Comparison of ENCODE assay signal across 1 cellular context in the genomic region with DNA sequence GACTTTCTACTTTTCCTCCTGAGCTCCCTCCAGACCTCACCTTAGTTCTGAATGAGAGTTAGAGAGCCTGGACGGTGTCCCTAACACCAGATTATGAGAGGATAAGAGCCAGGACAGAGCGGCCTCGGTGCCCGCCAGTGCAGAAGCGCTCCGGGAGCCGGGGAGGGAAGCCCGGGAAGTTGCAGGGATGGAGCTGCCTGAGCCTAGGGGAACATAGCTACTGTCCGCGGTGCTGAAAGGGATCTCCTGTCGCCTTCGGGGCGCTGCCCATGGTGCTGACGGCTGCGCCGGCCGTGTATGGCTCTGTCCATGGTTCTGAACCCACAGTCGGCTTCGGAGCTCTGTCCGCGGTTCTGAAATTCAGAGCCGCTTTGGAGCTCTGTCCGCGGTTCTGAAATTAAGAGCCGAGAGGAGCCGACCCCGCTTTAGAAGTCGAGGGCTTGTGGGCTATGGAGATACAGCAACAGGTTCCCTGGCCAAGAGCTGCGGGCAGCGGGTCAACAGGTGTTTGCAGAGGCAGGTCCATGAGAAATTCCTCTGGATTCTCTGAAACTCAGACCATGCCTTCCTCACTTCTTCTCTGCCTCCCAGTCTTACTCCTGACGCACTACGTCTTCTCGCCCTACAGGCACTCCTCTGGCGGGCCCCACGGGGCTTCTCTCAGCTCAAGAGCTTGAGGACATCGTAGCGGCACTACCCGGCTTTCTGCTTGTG.
TF ChIP-seq lines count a peak whose summit lies in the region.

No MANE protein-coding gene starts in this region.

TF ChIP-seq in HepG2, 621 proteins besides CTCF, POLR2A, EP300 and RAD21 (continued from another document and continues in another):
- peak; percentile 99 for TF ChIP-seq THAP7 (CRISPR knock-in tag; IDR thresholded peaks at IDR 0.05)
- peak; percentile 100 for TF ChIP-seq ZBTB3 (CRISPR knock-in tag; IDR thresholded peaks at IDR 0.05; ENCODE audit: borderline replicate concordance, low read depth)
- peak; percentile 100 for TF ChIP-seq HNF1B (CRISPR knock-in tag; IDR thresholded peaks at IDR 0.05)
- TF ChIP-seq JUND (CRISPR knock-in tag; IDR thresholded peaks at IDR 0.05): peak; percentile 100
- TF ChIP-seq DNMT1 (CRISPR knock-in tag; IDR thresholded peaks at IDR 0.05): peak; percentile 100
- no peak for TF ChIP-seq ARNT (IDR thresholded peaks at IDR 0.05)
- peak; percentile 100 for TF ChIP-seq MXD1 (CRISPR knock-in tag; IDR thresholded peaks at IDR 0.05)
- TF ChIP-seq BRF2 (CRISPR knock-in tag; IDR thresholded peaks at IDR 0.05): peak; percentile 100
- peak; percentile 100 for TF ChIP-seq ZNF546 (CRISPR knock-in tag; conservative IDR thresholded peaks at IDR 0.05)
- peak; percentile 100 for TF ChIP-seq ZNF883 (CRISPR knock-in tag; IDR thresholded peaks at IDR 0.05; ENCODE audit: not compliant biosample characterization)
- TF ChIP-seq POGZ (CRISPR knock-in tag; IDR thresholded peaks at IDR 0.05): peak; percentile 99
- peak; percentile 100 for TF ChIP-seq PHF5A (CRISPR knock-in tag; IDR thresholded peaks at IDR 0.05; ENCODE audit: low read depth, unreplicated experiment)
- TF ChIP-seq GABPB1 (CRISPR knock-in tag; IDR thresholded peaks at IDR 0.05): peak; percentile 95
- peak; percentile 100 for TF ChIP-seq ZNF12 (CRISPR knock-in tag; IDR thresholded peaks at IDR 0.05)
- TF ChIP-seq ZFY (CRISPR knock-in tag; IDR thresholded peaks at IDR 0.05): peak; percentile 99
- peak; percentile 100 for TF ChIP-seq ZNF10 (CRISPR knock-in tag; IDR thresholded peaks at IDR 0.05; ENCODE audit: borderline replicate concordance, low read depth)
- peak; percentile 100 for TF ChIP-seq ARHGAP35 (CRISPR knock-in tag; IDR thresholded peaks at IDR 0.05; ENCODE audit: borderline replicate concordance)
- peak; percentile 100 for TF ChIP-seq ZNF746 (CRISPR knock-in tag; IDR thresholded peaks at IDR 0.05)
- peak; percentile 100 for TF ChIP-seq ZBTB49 (CRISPR knock-in tag; IDR thresholded peaks at IDR 0.05; ENCODE audit: borderline replicate concordance)
- TF ChIP-seq ARNT2 (CRISPR knock-in tag; IDR thresholded peaks at IDR 0.05; ENCODE audit: low read depth): peak; percentile 100
- peak; percentile 100 for TF ChIP-seq SMYD3 (CRISPR knock-in tag; IDR thresholded peaks at IDR 0.05)
- peak; percentile 100 for TF ChIP-seq KLF9 (CRISPR knock-in tag; IDR thresholded peaks at IDR 0.05; ENCODE audit: low read depth)
- TF ChIP-seq GATAD1 (CRISPR knock-in tag; IDR thresholded peaks at IDR 0.05): peak; percentile 97
- peak; percentile 100 for TF ChIP-seq MTF2 (CRISPR knock-in tag; IDR thresholded peaks at IDR 0.05; ENCODE audit: borderline replicate concordance)
- peak; percentile 100 for TF ChIP-seq ZNF557 (CRISPR knock-in tag; IDR thresholded peaks at IDR 0.05)
- TF ChIP-seq ZNF839 (CRISPR knock-in tag; IDR thresholded peaks at IDR 0.05; ENCODE audit: borderline replicate concordance): peak; percentile 100
- TF ChIP-seq, protein P1, sequence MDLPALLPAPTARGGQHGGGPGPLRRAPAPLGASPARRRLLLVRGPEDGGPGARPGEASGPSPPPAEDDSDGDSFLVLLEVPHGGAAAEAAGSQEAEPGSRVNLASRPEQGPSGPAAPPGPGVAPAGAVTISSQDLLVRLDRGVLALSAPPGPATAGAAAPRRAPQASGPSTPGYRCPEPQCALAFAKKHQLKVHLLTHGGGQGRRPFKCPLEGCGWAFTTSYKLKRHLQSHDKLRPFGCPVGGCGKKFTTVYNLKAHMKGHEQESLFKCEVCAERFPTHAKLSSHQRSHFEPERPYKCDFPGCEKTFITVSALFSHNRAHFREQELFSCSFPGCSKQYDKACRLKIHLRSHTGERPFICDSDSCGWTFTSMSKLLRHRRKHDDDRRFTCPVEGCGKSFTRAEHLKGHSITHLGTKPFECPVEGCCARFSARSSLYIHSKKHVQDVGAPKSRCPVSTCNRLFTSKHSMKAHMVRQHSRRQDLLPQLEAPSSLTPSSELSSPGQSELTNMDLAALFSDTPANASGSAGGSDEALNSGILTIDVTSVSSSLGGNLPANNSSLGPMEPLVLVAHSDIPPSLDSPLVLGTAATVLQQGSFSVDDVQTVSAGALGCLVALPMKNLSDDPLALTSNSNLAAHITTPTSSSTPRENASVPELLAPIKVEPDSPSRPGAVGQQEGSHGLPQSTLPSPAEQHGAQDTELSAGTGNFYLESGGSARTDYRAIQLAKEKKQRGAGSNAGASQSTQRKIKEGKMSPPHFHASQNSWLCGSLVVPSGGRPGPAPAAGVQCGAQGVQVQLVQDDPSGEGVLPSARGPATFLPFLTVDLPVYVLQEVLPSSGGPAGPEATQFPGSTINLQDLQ (CRISPR knock-in tag; IDR thresholded peaks at IDR 0.05): peak; percentile 100
- peak; percentile 100 for TF ChIP-seq ZBTB7B (CRISPR knock-in tag; IDR thresholded peaks at IDR 0.05)
- TF ChIP-seq, protein P2, sequence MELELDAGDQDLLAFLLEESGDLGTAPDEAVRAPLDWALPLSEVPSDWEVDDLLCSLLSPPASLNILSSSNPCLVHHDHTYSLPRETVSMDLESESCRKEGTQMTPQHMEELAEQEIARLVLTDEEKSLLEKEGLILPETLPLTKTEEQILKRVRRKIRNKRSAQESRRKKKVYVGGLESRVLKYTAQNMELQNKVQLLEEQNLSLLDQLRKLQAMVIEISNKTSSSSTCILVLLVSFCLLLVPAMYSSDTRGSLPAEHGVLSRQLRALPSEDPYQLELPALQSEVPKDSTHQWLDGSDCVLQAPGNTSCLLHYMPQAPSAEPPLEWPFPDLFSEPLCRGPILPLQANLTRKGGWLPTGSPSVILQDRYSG (CRISPR knock-in tag; IDR thresholded peaks at IDR 0.05): peak; percentile 100
- peak; percentile 100 for TF ChIP-seq ZNF740 (CRISPR knock-in tag; IDR thresholded peaks at IDR 0.05)
- peak; percentile 100 for TF ChIP-seq KAT7 (CRISPR knock-in tag; IDR thresholded peaks at IDR 0.05; ENCODE audit: borderline replicate concordance)
- TF ChIP-seq ZNF337 (CRISPR knock-in tag; IDR thresholded peaks at IDR 0.05; ENCODE audit: borderline replicate concordance, low read depth): peak; percentile 100
- TF ChIP-seq IRX3 (CRISPR knock-in tag; IDR thresholded peaks at IDR 0.05; ENCODE audit: borderline replicate concordance, low read depth): peak; percentile 100
- peak; percentile 99 for TF ChIP-seq ZSCAN22 (CRISPR knock-in tag; IDR thresholded peaks at IDR 0.05)
- TF ChIP-seq KIAA2018 (CRISPR knock-in tag; IDR thresholded peaks at IDR 0.05; ENCODE audit: borderline replicate concordance): peak; percentile 100
- TF ChIP-seq MXD4 (CRISPR knock-in tag; IDR thresholded peaks at IDR 0.05): peak; percentile 100
- peak; percentile 100 for TF ChIP-seq ZNF644 (CRISPR knock-in tag; IDR thresholded peaks at IDR 0.05; ENCODE audit: low read depth)
- TF ChIP-seq SP4 (CRISPR knock-in tag; IDR thresholded peaks at IDR 0.05): peak; percentile 100
- TF ChIP-seq HOXA3 (CRISPR knock-in tag; IDR thresholded peaks at IDR 0.05): peak; percentile 100
- peak; percentile 100 for TF ChIP-seq MEF2D (CRISPR knock-in tag; IDR thresholded peaks at IDR 0.05)
- TF ChIP-seq HNRNPK (IDR thresholded peaks at IDR 0.05; ENCODE audit: low read depth, low read length, poor library complexity, severe bottlenecking): no peak
- TF ChIP-seq MBNL3 (CRISPR knock-in tag; conservative IDR thresholded peaks at IDR 0.05): peak; percentile 100
